ENCODE assay signal across 36 cellular contexts in genomic region chrX:1416965-1417760, GRCh38. TPM values are rescaled to one million over a fixed set of nuclear protein-coding genes. Genes with fewer than 3 reads are reported as not detected.
A peak's percentile ranks its signal among the peaks of the same experiment; 100 is the strongest.
DNase-seq lines count a peak whose midpoint lies in the region; ATAC-seq, FAIRE-seq and TF ChIP-seq lines count a peak whose summit lies in the region.
"Had no signal": no experiment of that assay in that cellular context is flagged by ENCODE, and none has a peak within 500 bp of the region (broad histone marks: within the 10 kb centered on the region; RNA-seq: fewer than 3 reads in every experiment).

No MANE protein-coding gene starts in this region.

- ATAC-seq in GM12878 (no peak), gastroesophageal sphincter (no peak)
- ATAC-seq: activated naive CD4-positive, alpha-beta T cell treated with anti-CD3 and anti-CD28 coated beads, Interleukin-2, amount 50 U/mL, for 72 hours; left lobe of liver; pancreas; PC-3 had no signal

- no peak overlapping the region for H3K27ac ChIP-seq in GM12878 (ENCODE audit: control insufficient read depth, insufficient read depth)
- H3K27ac ChIP-seq in neuronal stem cell (replicated peaks; ENCODE audit: low read length) = peak overlapping the region; percentile 45
- H3K27ac ChIP-seq in gastroesophageal sphincter = no peak overlapping the region
- H3K27ac ChIP-seq: epithelial cell of prostate, pancreas, suprapubic skin had no signal

- no peaks in the 10 kb centered on the region for H3K27me3 Mint-ChIP-seq in activated naive CD4-positive, alpha-beta T cell treated with anti-CD3 and anti-CD28 coated beads, Interleukin-2, amount 10 ng/mL, durations not matched to agents 7 days and 5 days
- H3K27me3 Mint-ChIP-seq: memory B cell had no signal

- no TSS peak for BruUV-seq in GM12878 (replicated peaks; lab: Mats Ljungman, UMichigan)

- SMC1A ChIA-PET in GM12878 (lab: Charles Lee; ENCODE audit: uncharacterized antibody, unreplicated experiment) = no interaction called here

- FAIRE-seq in GM12892 (lab: Jason Lieb, UNC) (peak; percentile 27), GM12878 (lab: Jason Lieb, UNC) (no peak)
- FAIRE-seq: colon, H54, pancreas, small intestine had no signal

- H3K79me1 ChIP-seq in neuronal stem cell (ENCODE audit: low read depth, low read length) = peaks cover 3% of the 10 kb centered on the region

- TF ChIP-seq POLR2A in GM12892 (IDR thresholded peaks at IDR 0.05; ENCODE audit: low read depth, low read length) = no peak
- peak; percentile 40; the same call in 1 of the 2 replicates for TF ChIP-seq POLR2A in GM12878 (IDR thresholded peaks at IDR 0.05; ENCODE audit: low read depth, low read length)
- no peak for TF ChIP-seq POLR2A in gastroesophageal sphincter (IDR thresholded peaks at IDR 0.05)

- H3K23ac ChIP-seq in neuronal stem cell (ENCODE audit: low read depth, low read length, poor library complexity) = peak overlapping the region; percentile 61

- H2BK15ac ChIP-seq in neuronal stem cell (ENCODE audit: low read length) = no peak overlapping the region

- no peak for TF ChIP-seq RAD21 in GM12878 (IDR thresholded peaks at IDR 0.05; ENCODE audit: insufficient read depth, low read depth, low read length)

- H3K18ac ChIP-seq in neuronal stem cell (ENCODE audit: low read length) = no peak overlapping the region

- DNase-seq in activated CD4-positive, CD25-positive, alpha-beta regulatory T cell treated with anti-CD3 and anti-CD28 coated beads, Interleukin-2, amount 50 U/mL, for 72 hours = peak; percentile 18
- DNase-seq in activated CD4-positive, CD25-positive, alpha-beta regulatory T cell (lab: John Stamatoyannopoulos, UW) = no peak
- no peak for DNase-seq in GM12892 (ENCODE audit: insufficient read length)
- DNase-seq in GM12878 (ENCODE audit: low read depth, low spot score) = no peak
- no peak for DNase-seq in neuronal stem cell (ENCODE audit: low spot score)
- DNase-seq in activated naive CD4-positive, alpha-beta T cell treated with anti-CD3 and anti-CD28 coated beads, Interleukin-2, amount 10 ng/mL, durations not matched to agents 7 days and 5 days = no peak
- no peak for DNase-seq in NAMALWA (ENCODE audit: low spot score)
- DNase-seq: 8988T; activated CD4-positive, alpha-beta T cell treated with anti-CD3 and anti-CD28 coated beads for 4 hours; anterior cingulate cortex; Caco-2; DMS53; effector CD4-positive, alpha-beta T cell; glutamatergic neuron; Karpas-422; NCI-H1417; NCI-H2081 treated with DMSO at 0.1 percent for 48 hours; NCI-H226; NCI-H69; PC-3; retina; Right ventricle myocardium superior; small intestine; stimulated activated naive CD4-positive, alpha-beta T cell treated with Interleukin-2 at 50 U/mL for 16 hours had no signal

- 78% methylated on average over 13 of the region's 14 CpGs for WGBS in GM12878 (ENCODE audit: insufficient coverage, insufficient replicate concordance, low lambda C conversion rate, missing lambda C conversion rate)
- WGBS in neuronal stem cell (ENCODE audit: extremely low coverage in 2 of 2, insufficient read length in 2 of 2, insufficient replicate concordance in 1 of 2), 2 donors = no CpG with 5 or more reads among the region's 14 CpGs
- WGBS in gastroesophageal sphincter (ENCODE audit: low coverage in 1 of 2), 2 donors = 53 to 70% methylated on average over 5 to 7 of the region's 14 CpGs

- no peaks in the 10 kb centered on the region for H4K20me1 ChIP-seq in GM12878 (ENCODE audit: control insufficient read depth, insufficient read depth)

- in situ Hi-C loops in GM12878 (cut with MboI) = no loop called here

- H3K9me3 Mint-ChIP-seq in activated naive CD4-positive, alpha-beta T cell treated with anti-CD3 and anti-CD28 coated beads, Interleukin-2, amount 10 ng/mL, durations not matched to agents 7 days and 5 days = peaks cover 10% of the 10 kb centered on the region

- POLR2A ChIA-PET in GM12878 (lab: Charles Lee) = no interaction called here

- H3K4me1 ChIP-seq in GM12878 (ENCODE audit: control insufficient read depth, insufficient read depth, low read length) (no peaks in the 10 kb centered on the region), neuronal stem cell (ENCODE audit: control insufficient read depth in 2 of 2, insufficient read depth in 1 of 2, low read depth in 1 of 2, low read length in 2 of 2) (no peaks in the 10 kb centered on the region), gastroesophageal sphincter (no peaks in the 10 kb centered on the region)
- H3K4me1 ChIP-seq: Caco-2, pancreas, suprapubic skin had no signal

- no peak for TF ChIP-seq CTCF in GM12878 (IDR thresholded peaks at IDR 0.05 in 2 of 3, conservative IDR thresholded peaks at IDR 0.05 in 1 of 3; ENCODE audit: control insufficient read depth in 2 of 3, extremely low read depth in 1 of 3, insufficient read depth in 1 of 3, low read depth in 3 of 3, low read length in 3 of 3)
- TF ChIP-seq CTCF in gastroesophageal sphincter (IDR thresholded peaks at IDR 0.05) = no peak

- peaks cover 22 to 26% of the 10 kb centered on the region in 2 experiments for H3K36me3 ChIP-seq in GM12878 (ENCODE audit: control insufficient read depth in 2 of 2, insufficient read depth in 2 of 2, low read length in 1 of 2)
- H3K36me3 ChIP-seq in neuronal stem cell (replicated peaks in 1 of 2; ENCODE audit: control insufficient read depth in 2 of 2, insufficient read depth in 2 of 2, low read length in 2 of 2) = peaks cover 52 to 84% of the 10 kb centered on the region in 2 donors
- H3K36me3 ChIP-seq in gastroesophageal sphincter = peaks cover 0 to 89% of the 10 kb centered on the region in 2 donors

- CTCF ChIA-PET in GM12878 (lab: Yijun Ruan, JAX) = no interaction called here
- CTCF ChIA-PET in activated naive CD4-positive, alpha-beta T cell treated with anti-CD3 and anti-CD28 coated beads, Interleukin-2, amount 10 ng/mL, durations not matched to agents 7 days and 5 days (lab: Charles Lee) = no interaction called here

- H3K9ac ChIP-seq in GM12878 (ENCODE audit: control insufficient read depth, insufficient read depth, low read length) (no peak overlapping the region), neuronal stem cell (ENCODE audit: low read depth, low read length, poor library complexity) (peak overlapping the region; percentile 78)

- H3K4me3 Mint-ChIP-seq in activated naive CD4-positive, alpha-beta T cell treated with anti-CD3 and anti-CD28 coated beads, Interleukin-2, amount 10 ng/mL, durations not matched to agents 7 days and 5 days = no peak overlapping the region
- H3K4me3 Mint-ChIP-seq: activated T-helper 1 cell treated with anti-CD3 and anti-CD28 coated beads, Interleukin-12 subunit alpha, Interleukin-12 subunit beta, Interleukin-2, Interleukin-4 antibody, amounts not matched to agents 30 ng/mL and 10 ng/mL and 1 ng/mL, durations not matched to agents 14 hours and 24 hours and 36 hours; CD14-positive monocyte; memory B cell; neural crest cell had no signal

- H3K4me3 ChIP-seq in GM12878 (no peak overlapping the region), neuronal stem cell (ENCODE audit: low read length in 2 of 2) (peak overlapping the region in 1 of 2 donors; percentile 42), gastroesophageal sphincter (no peak overlapping the region)
- H3K4me3 ChIP-seq: pancreas, suprapubic skin had no signal

- no peak overlapping the region for H2BK5ac ChIP-seq in neuronal stem cell (ENCODE audit: low read length)

- H2AK5ac ChIP-seq in neuronal stem cell (ENCODE audit: low read depth, low read length) = no peak overlapping the region

- H2AFZ ChIP-seq in GM12878 (ENCODE audit: control insufficient read depth, low read depth, low read length) = no peak overlapping the region
- H2AFZ ChIP-seq in neuronal stem cell (ENCODE audit: low read length) = no peak overlapping the region

- H3K27ac Mint-ChIP-seq in activated naive CD4-positive, alpha-beta T cell treated with anti-CD3 and anti-CD28 coated beads, Interleukin-2, amount 10 ng/mL, durations not matched to agents 7 days and 5 days = no peak overlapping the region
- H3K27ac Mint-ChIP-seq: activated naive CD4-positive, alpha-beta T cell treated with anti-CD3 and anti-CD28 coated beads, Interleukin-2, amount 50 U/mL, for 72 hours; activated T-helper 1 cell treated with anti-CD3 and anti-CD28 coated beads, Interleukin-12 subunit alpha, Interleukin-12 subunit beta, Interleukin-2, Interleukin-4 antibody, amounts not matched to agents 30 ng/mL and 10 ng/mL and 1 ng/mL, durations not matched to agents 14 hours and 24 hours and 36 hours; CD14-positive monocyte; memory B cell had no signal

- H3K14ac ChIP-seq in neuronal stem cell (ENCODE audit: low read length) = no peak overlapping the region

- no peak overlapping the region for H4K91ac ChIP-seq in neuronal stem cell (ENCODE audit: low read depth, low read length, poor library complexity)

- H3K79me2 ChIP-seq in GM12878 (ENCODE audit: control insufficient read depth, insufficient read depth, low read length) = no peaks in the 10 kb centered on the region

- H3K9me3 ChIP-seq in GM12878 (replicated peaks; ENCODE audit: control insufficient read depth, insufficient read depth, low read length) (peaks cover 10% of the 10 kb centered on the region; the same call in 2 of the 3 replicates), neuronal stem cell (replicated peaks in 1 of 2; ENCODE audit: control insufficient read depth in 2 of 2, insufficient read depth in 1 of 2, low read depth in 1 of 2, low read length in 2 of 2) (peaks cover 14 to 31% of the 10 kb centered on the region in 2 donors), gastroesophageal sphincter (peaks cover 0 to 15% (median 0%) of the 10 kb centered on the region in 3 donors)
- H3K9me3 ChIP-seq: pancreas, suprapubic skin had no signal

- no peak overlapping the region for H2BK12ac ChIP-seq in neuronal stem cell (ENCODE audit: low read length)

- H2BK120ac ChIP-seq in neuronal stem cell (ENCODE audit: low read depth, low read length) = no peak overlapping the region

- no peaks in the 10 kb centered on the region for H3K27me3 ChIP-seq in GM12878 (replicated peaks in 1 of 2; ENCODE audit: control insufficient read depth in 2 of 2, insufficient read depth in 2 of 2, low read length in 1 of 2)
- H3K27me3 ChIP-seq in neuronal stem cell (ENCODE audit: control insufficient read depth in 3 of 3, insufficient read depth in 3 of 3, low read depth in 1 of 3, low read length in 3 of 3) = no peaks in the 10 kb centered on the region
- H3K27me3 ChIP-seq in gastroesophageal sphincter = no peaks in the 10 kb centered on the region
- H3K27me3 ChIP-seq: pancreas, suprapubic skin had no signal

- no peak overlapping the region for H3K4me2 ChIP-seq in GM12878 (ENCODE audit: control insufficient read depth, insufficient read depth)
- no peak overlapping the region for H3K4me2 ChIP-seq in neuronal stem cell (ENCODE audit: insufficient read depth, low read length, poor library complexity, severe bottlenecking)

- H3K4me1 Mint-ChIP-seq in activated naive CD4-positive, alpha-beta T cell treated with anti-CD3 and anti-CD28 coated beads, Interleukin-2, amount 10 ng/mL, durations not matched to agents 7 days and 5 days = no peaks in the 10 kb centered on the region
- H3K4me1 Mint-ChIP-seq: CD14-positive monocyte had no signal

- TF ChIP-seq EP300 in GM12878 (IDR thresholded peaks at IDR 0.05; ENCODE audit: borderline replicate concordance in 1 of 2, control insufficient read depth in 1 of 2, low read depth in 2 of 2, low read length in 2 of 2) = no peak
- no peak for TF ChIP-seq EP300 in gastroesophageal sphincter (IDR thresholded peaks at IDR 0.05)

- no peak overlapping the region for H3K4ac ChIP-seq in neuronal stem cell (ENCODE audit: low read length)

- intact Hi-C loops in GM12878 (cut with micrococcal nuclease; ENCODE audit: unreplicated experiment) = no loop called here

- peaks cover 46% of the 10 kb centered on the region for H3K36me3 Mint-ChIP-seq in activated naive CD4-positive, alpha-beta T cell treated with anti-CD3 and anti-CD28 coated beads, Interleukin-2, amount 10 ng/mL, durations not matched to agents 7 days and 5 days

- RAD21 ChIA-PET in GM12878 (lab: Charles Lee; ENCODE audit: unreplicated experiment) = no interaction called here

- H4K8ac ChIP-seq in neuronal stem cell (ENCODE audit: low read depth, low read length) = peak overlapping the region; percentile 93

RNA-seq across cellular contexts. Expression of gene SLC25A6, which starts 25.2 kb away (rescaled TPM):
- 337 TPM for polyA plus RNA-seq in GM12892 (2012; ENCODE audit: missing spikeins)
- 200 and 249 TPM in 2 replicates for total RNA-seq in GM12878 (2013; cell fraction: nucleolus; rRNA removed)
- total RNA-seq in GM12878 (2014; rRNA removed) (225 and 293 TPM in 2 replicates), GM12878 (2014; rRNA removed; fragmentation: Illumina TruSeq; extraction: Trizol) (261 and 287 TPM in 2 replicates), GM12878 (2021) (632 and 654 TPM in 2 replicates), gastroesophageal sphincter (100 to 1,000 TPM; 204 to 408 (median 268) TPM)
- 286 TPM for polyA plus RNA-seq in GM12878 (2011; ENCODE audit: low read depth)
- polyA plus RNA-seq in GM12878 (2011; rRNA removed) (157 and 352 TPM in 2 replicates), GM12878 (2014; fragmentation: Illumina TruSeq; extraction: Trizol) (34.2 and 187 TPM in 2 replicates), GM12878 (2014; fragmentation: Nextera tagmentation; extraction: Ambion mirVana) (100 to 1,000 TPM in 1 of 2 experiments, 10 to 100 TPM in 1; 61.9 to 127 TPM), GM12878 (2014; rRNA removed) (642 and 753 TPM in 2 replicates), GM12878 (2016; fragmentation: Nextera tagmentation; extraction: Ambion mirVana) (100 to 1,000 TPM; 447 to 454 TPM)
- 683 and 869 TPM in 2 replicates for polyA plus RNA-seq in GM12878 (2011; cell fraction: cytosol; rRNA removed)
- 295 and 304 TPM in 2 replicates for polyA plus RNA-seq in GM12878 (2011; cell fraction: nucleus; rRNA removed)
- polyA plus RNA-seq in GM12878 (2012) = 757 and 810 TPM in 2 replicates
- 274 and 515 TPM in 2 replicates for polyA minus RNA-seq in GM12878 (2011; rRNA and poly(A)+ RNA removed)
- polyA minus RNA-seq in GM12878 (2011; cell fraction: cytosol; rRNA and poly(A)+ RNA removed) = 253 and 254 TPM in 2 replicates
- 107 and 179 TPM in 2 replicates for polyA minus RNA-seq in GM12878 (2011; cell fraction: nucleus; rRNA and poly(A)+ RNA removed)
- polyA plus RNA-seq in neuronal stem cell (2013, experiment 1 of 2) = 415 TPM
- 410 TPM for polyA plus RNA-seq in neuronal stem cell (2013, experiment 2 of 2)

RNA-seq across cellular contexts. Expression of gene ASMTL, which starts 35.5 kb away (rescaled TPM):
- polyA plus RNA-seq in GM12892 (2012; ENCODE audit: missing spikeins) = 23.3 TPM
- 32.4 and 34.7 TPM in 2 replicates for total RNA-seq in GM12878 (2013; cell fraction: nucleolus; rRNA removed)
- 21.7 and 32.2 TPM in 2 replicates for total RNA-seq in GM12878 (2014; rRNA removed)
- total RNA-seq in GM12878 (2014; rRNA removed; fragmentation: Illumina TruSeq; extraction: Trizol) = 15.5 and 18.1 TPM in 2 replicates
- total RNA-seq in GM12878 (2021) = 46.6 and 46.8 TPM in 2 replicates
- 14.8 TPM for polyA plus RNA-seq in GM12878 (2011; ENCODE audit: low read depth)
- 24.5 and 51.9 TPM in 2 replicates for polyA plus RNA-seq in GM12878 (2011; rRNA removed)
- 54.2 and 67.8 TPM in 2 replicates for polyA plus RNA-seq in GM12878 (2011; cell fraction: cytosol; rRNA removed)
- polyA plus RNA-seq in GM12878 (2011; cell fraction: nucleus; rRNA removed) = 97.6 and 127 TPM in 2 replicates
- polyA plus RNA-seq in GM12878 (2012) = 42.3 and 47.5 TPM in 2 replicates
- 8.5 and 14.3 TPM in 2 replicates for polyA plus RNA-seq in GM12878 (2014; fragmentation: Illumina TruSeq; extraction: Trizol)
- polyA plus RNA-seq in GM12878 (2014; fragmentation: Nextera tagmentation; extraction: Ambion mirVana) = 1 to 10 TPM; 1.6 to 3.8 TPM
- polyA plus RNA-seq in GM12878 (2014; rRNA removed) = 44.6 and 48.4 TPM in 2 replicates
- 10 to 100 TPM; 32.1 to 34.4 TPM for polyA plus RNA-seq in GM12878 (2016; fragmentation: Nextera tagmentation; extraction: Ambion mirVana)
- 31.2 and 53.8 TPM in 2 replicates for polyA minus RNA-seq in GM12878 (2011; rRNA and poly(A)+ RNA removed)
- polyA minus RNA-seq in GM12878 (2011; cell fraction: cytosol; rRNA and poly(A)+ RNA removed) = 20.7 and 21.2 TPM in 2 replicates
- 17.2 and 27.9 TPM in 2 replicates for polyA minus RNA-seq in GM12878 (2011; cell fraction: nucleus; rRNA and poly(A)+ RNA removed)
- polyA plus RNA-seq in neuronal stem cell (2013, experiment 1 of 2) = 52.5 TPM
- polyA plus RNA-seq in neuronal stem cell (2013, experiment 2 of 2) = 51.6 TPM
- total RNA-seq in gastroesophageal sphincter = 10 to 100 TPM; 29.7 to 35.1 (median 32.5) TPM
